Comparison of ENCODE assay signal across 10 cellular contexts in the genomic region with DNA sequence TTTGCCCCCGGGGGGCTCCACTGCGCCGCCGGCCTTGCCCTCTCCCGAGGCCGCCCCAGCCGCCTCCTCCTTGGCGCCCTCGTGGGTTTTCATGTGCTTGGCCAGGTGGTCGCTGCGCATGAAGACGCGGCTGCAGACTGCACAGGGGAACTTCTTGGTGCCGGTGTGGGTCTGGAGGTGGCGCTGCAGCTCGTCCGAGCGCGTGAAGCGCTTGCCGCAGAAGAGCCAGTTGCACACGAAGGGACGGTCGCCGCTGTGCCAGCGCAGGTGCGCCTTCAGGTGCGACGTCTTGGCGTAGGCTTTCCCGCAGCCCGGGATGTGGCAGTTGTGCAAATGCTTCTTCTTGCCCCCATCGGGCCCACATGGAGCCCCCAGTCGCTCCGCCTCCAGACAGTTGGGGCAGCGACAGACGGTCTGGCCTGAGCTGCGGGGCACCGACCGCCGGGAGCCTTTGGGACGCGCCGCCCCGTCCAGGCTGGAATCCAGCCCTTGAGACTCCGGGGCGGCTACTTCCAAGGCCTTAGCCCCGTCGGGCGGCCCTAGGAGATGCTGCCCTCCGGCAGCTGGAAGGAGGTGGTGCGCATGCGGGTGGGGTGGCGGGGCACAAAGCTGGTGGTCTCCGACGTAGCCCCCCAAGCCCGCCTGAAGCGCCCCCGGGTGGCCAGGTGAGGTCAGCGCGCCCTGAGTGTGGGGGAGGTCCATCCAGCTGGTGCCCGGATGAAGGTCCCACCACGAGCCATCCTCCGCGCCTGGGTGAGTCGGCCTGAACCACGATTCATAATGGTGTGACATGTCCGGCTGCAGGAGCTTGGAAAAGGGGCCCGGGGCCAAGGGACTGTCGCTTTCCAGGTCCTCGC.
DNase-seq lines count a peak whose midpoint lies in the region; ATAC-seq and TF ChIP-seq lines count a peak whose summit lies in the region.
"Had no signal": no experiment of that assay in that cellular context is flagged by ENCODE, and none has a peak within 500 bp of the region (broad histone marks: within the 10 kb centered on the region; RNA-seq: fewer than 3 reads in every experiment).

No MANE protein-coding gene starts in this region.

- no peaks in the 10 kb centered on the region for H3K36me3 ChIP-seq in iPS-18a (ENCODE audit: control insufficient read depth, low read depth, low read length)

- no peak overlapping the region for H3K27ac ChIP-seq in iPS-18a (ENCODE audit: low read length)

- no peak overlapping the region for H3K4me3 ChIP-seq in AG10803 (ENCODE audit: low read length)
- peak overlapping the region; percentile 49 for H3K4me3 ChIP-seq in iPS-18a (ENCODE audit: low read length)

- ATAC-seq in HG03571 (IDR thresholded peaks at IDR 0.05; ENCODE audit: unreplicated experiment) (no peak), GM19324 (IDR thresholded peaks at IDR 0.05; ENCODE audit: low FRiP score, unreplicated experiment) (no peak)

- TF ChIP-seq CTCF in AG10803 (conservative IDR thresholded peaks at IDR 0.05; ENCODE audit: low read length) (peak; percentile 34), GM20000 (IDR thresholded peaks at IDR 0.05; ENCODE audit: extremely low read depth, missing control alignments) (peak; percentile 54)

- peaks cover 24% of the 10 kb centered on the region for H3K4me1 ChIP-seq in iPS-18a (ENCODE audit: control insufficient read depth, low read depth, low read length)

- H3K9me3 ChIP-seq in iPS-18a (ENCODE audit: control insufficient read depth, low read depth, low read length): no peaks in the 10 kb centered on the region

- H3K27me3 ChIP-seq in iPS-18a (ENCODE audit: control insufficient read depth, insufficient read depth, low read length): peaks cover 79% of the 10 kb centered on the region

- DNase-seq in AG10803 (ENCODE audit: low read depth) (no peak), GM20000 (ENCODE audit: low spot score) (no peak), GF-D8 (lab: John Stamatoyannopoulos, UW) (no peak)
- peak; percentile 36 to 54 for DNase-seq in activated T-cell treated with anti-CD3 and anti-CD28 coated beads, Interleukin-2, amount 50 U/mL, for 48 hours
- no peak for DNase-seq in effector CD4-positive, alpha-beta T cell
- DNase-seq: activated T-cell treated with anti-CD3 and anti-CD28 coated beads, Interleukin-2, amount 50 U/mL, for 4 hours; NK-92 treated with Interleukin-12 subunit alpha and Interleukin-12 subunit beta, amount 100 ng/mL, for 24 hours had no signal

- H3K9ac ChIP-seq in iPS-18a (ENCODE audit: low read length): no peak overlapping the region

Comparison
In these comparisons a context has a peak if more than half of its experiments do, and no peak if none do; other contexts are left out.
1. DNase-seq: peak in activated T-cell treated with anti-CD3 and anti-CD28 coated beads, Interleukin-2, amount 50 U/mL, for 48 hours (2 of 2); none in AG10803 (single experiment), GM20000 (single experiment), effector CD4-positive, alpha-beta T cell (single experiment) and GF-D8 (single experiment).